Comparison of ENCODE assay signal across 17 cellular contexts in the genomic region with DNA sequence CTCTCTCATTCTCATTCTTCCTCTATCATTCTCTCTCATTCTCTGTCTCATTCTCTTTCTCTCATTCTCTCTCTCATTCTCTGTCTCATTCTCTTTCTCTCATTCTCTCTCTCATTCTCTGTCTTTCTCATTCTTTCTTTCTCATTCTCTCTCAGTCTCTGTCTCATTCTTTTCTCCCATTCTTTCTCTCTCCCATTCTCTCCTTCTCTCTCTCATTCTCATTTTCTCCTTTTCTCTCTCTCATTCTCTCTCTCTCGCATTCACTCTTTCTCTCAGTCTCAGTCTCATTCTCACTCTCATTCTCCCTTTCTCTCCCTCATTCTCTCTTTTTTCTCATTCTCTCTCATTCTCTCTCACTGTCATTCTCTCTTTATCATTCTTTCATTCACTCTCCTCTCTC.
A peak's percentile ranks its signal among the peaks of the same experiment; 100 is the strongest.
DNase-seq lines count a peak whose midpoint lies in the region; ATAC-seq and TF ChIP-seq lines count a peak whose summit lies in the region.
"Had no signal": no experiment of that assay in that cellular context is flagged by ENCODE, and none has a peak within 500 bp of the region (broad histone marks: within the 10 kb centered on the region; RNA-seq: fewer than 3 reads in every experiment).

No MANE protein-coding gene starts in this region.

- H3K27ac Mint-ChIP-seq in activated CD8-positive, alpha-beta T cell treated with anti-CD3 and anti-CD28 coated beads for 36 hours, result no peak overlapping the region
- no peak overlapping the region for H3K27ac Mint-ChIP-seq in activated CD8-positive, alpha-beta T cell treated with anti-CD3 and anti-CD28 coated beads, Interleukin-2, amount 10 ng/mL, durations not matched to agents 7 days and 5 days
- no peak overlapping the region for H3K27ac Mint-ChIP-seq in GM23338
- no peak overlapping the region for H3K27ac Mint-ChIP-seq in activated B cell treated with CpG ODN at 0.5 μM for 24 hours

- H2BK120ac ChIP-seq in mesendoderm (ENCODE audit: low read depth, low read length), result no peak overlapping the region

- no peaks in the 10 kb centered on the region for H3K27me3 ChIP-seq in GM23338 (ENCODE audit: insufficient read depth)
- no peaks in the 10 kb centered on the region for H3K27me3 ChIP-seq in mesendoderm (ENCODE audit: insufficient read depth, low read length, poor library complexity)
- H3K27me3 ChIP-seq: BLaER1 had no signal

- H3K4ac ChIP-seq in mesendoderm (ENCODE audit: low read depth, low read length), result no peak overlapping the region

- intact Hi-C loops in activated CD8-positive, alpha-beta T cell treated with anti-CD3 and anti-CD28 coated beads for 36 hours (cut with micrococcal nuclease), result no loop called here
- intact Hi-C loops in activated B cell treated with CpG ODN at 0.5 μM for 24 hours (cut with micrococcal nuclease), result no loop called here

- POLR2A ChIA-PET in activated CD8-positive, alpha-beta T cell treated with anti-CD3 and anti-CD28 coated beads for 36 hours (lab: Charles Lee), result no interaction called here
- POLR2A ChIA-PET in activated CD8-positive, alpha-beta T cell treated with anti-CD3 and anti-CD28 coated beads, Interleukin-2, amount 10 ng/mL, durations not matched to agents 7 days and 5 days (lab: Charles Lee), result no interaction called here
- POLR2A ChIA-PET in activated B cell treated with CpG ODN at 0.5 μM for 24 hours (lab: Charles Lee), result no interaction called here

- H2AFZ ChIP-seq in GM23338, result no peak overlapping the region
- H2AFZ ChIP-seq: GM23248 had no signal

- peaks cover 12% of the 10 kb centered on the region for H3K27me3 Mint-ChIP-seq in activated CD8-positive, alpha-beta T cell treated with anti-CD3 and anti-CD28 coated beads for 36 hours
- peaks cover 6% of the 10 kb centered on the region for H3K27me3 Mint-ChIP-seq in activated CD8-positive, alpha-beta T cell treated with anti-CD3 and anti-CD28 coated beads, Interleukin-2, amount 10 ng/mL, durations not matched to agents 7 days and 5 days (ENCODE audit: low read depth)
- peaks cover 10% of the 10 kb centered on the region for H3K27me3 Mint-ChIP-seq in GM23338 (ENCODE audit: insufficient read depth, low read depth, poor library complexity)
- H3K27me3 Mint-ChIP-seq in activated B cell treated with CpG ODN at 0.5 μM for 24 hours, result no peaks in the 10 kb centered on the region

- H3K9me2 ChIP-seq in GM23338 (ENCODE audit: insufficient read depth), result no peaks in the 10 kb centered on the region

- H2AK5ac ChIP-seq in mesendoderm (ENCODE audit: low read length), result no peak overlapping the region

- no peak overlapping the region for H3K4me3 Mint-ChIP-seq in activated CD8-positive, alpha-beta T cell treated with anti-CD3 and anti-CD28 coated beads for 36 hours
- H3K4me3 Mint-ChIP-seq in activated CD8-positive, alpha-beta T cell treated with anti-CD3 and anti-CD28 coated beads, Interleukin-2, amount 10 ng/mL, durations not matched to agents 7 days and 5 days, result no peak overlapping the region
- H3K4me3 Mint-ChIP-seq in GM23338 (no peak overlapping the region; the same call in 2 of the 3 replicates), activated B cell treated with CpG ODN at 0.5 μM for 24 hours (no peak overlapping the region)

- no peaks in the 10 kb centered on the region for H3F3A ChIP-seq in GM23338 (replicated peaks; ENCODE audit: low read depth)

- H3K4me3 ChIP-seq in GM23338, result no peak overlapping the region
- no peak overlapping the region for H3K4me3 ChIP-seq in mesendoderm (ENCODE audit: low read length)
- H3K4me3 ChIP-seq: A549, BLaER1, GM23248, K562 had no signal

- peaks cover 41% of the 10 kb centered on the region for H3K4me1 ChIP-seq in GM23338 (ENCODE audit: insufficient read depth)
- H3K4me1 ChIP-seq in mesendoderm (ENCODE audit: control insufficient read depth, low read depth, low read length), result peaks cover 9% of the 10 kb centered on the region
- H3K4me1 ChIP-seq: A549, BLaER1, Caco-2 had no signal

- no peak overlapping the region for H3K18ac ChIP-seq in mesendoderm (ENCODE audit: low read length)

- H3K4me2 ChIP-seq in GM23338, result peak overlapping the region; percentile 47; the same call in 1 of the 2 replicates
- H3K4me2 ChIP-seq in mesendoderm (ENCODE audit: low read length), result no peak overlapping the region
- H3K4me2 ChIP-seq: A549, BLaER1 had no signal

- no peaks in the 10 kb centered on the region for H3K79me2 ChIP-seq in GM23338 (replicated peaks; ENCODE audit: insufficient read depth)
- H3K79me2 ChIP-seq in mesendoderm (ENCODE audit: control insufficient read depth, insufficient read depth, low read length), result no peaks in the 10 kb centered on the region

- no peaks in the 10 kb centered on the region for H4K20me1 ChIP-seq in GM23338 (replicated peaks; ENCODE audit: insufficient read depth)
- H4K20me1 ChIP-seq: BLaER1 had no signal

- H2BK5ac ChIP-seq in mesendoderm (ENCODE audit: low read length), result no peak overlapping the region

- TF ChIP-seq CTCF in activated CD8-positive, alpha-beta T cell treated with anti-CD3 and anti-CD28 coated beads for 36 hours (IDR thresholded peaks at IDR 0.05), result peak; percentile 29
- no peak for TF ChIP-seq CTCF in GM23338 (conservative IDR thresholded peaks at IDR 0.05; ENCODE audit: low read depth in 2 of 2)
- peak; percentile 56 for TF ChIP-seq CTCF in activated B cell treated with CpG ODN at 0.5 μM for 24 hours (IDR thresholded peaks at IDR 0.05)

- no peak overlapping the region for H3K9ac ChIP-seq in mesendoderm (ENCODE audit: low read length)
- H3K9ac ChIP-seq: BLaER1, GM23248 had no signal

- no peak overlapping the region for H4K8ac ChIP-seq in mesendoderm (ENCODE audit: low read depth, low read length)

- no peaks in the 10 kb centered on the region for H3K36me3 Mint-ChIP-seq in activated CD8-positive, alpha-beta T cell treated with anti-CD3 and anti-CD28 coated beads for 36 hours (ENCODE audit: low read depth)
- H3K36me3 Mint-ChIP-seq in activated CD8-positive, alpha-beta T cell treated with anti-CD3 and anti-CD28 coated beads, Interleukin-2, amount 10 ng/mL, durations not matched to agents 7 days and 5 days (ENCODE audit: low read depth), result no peaks in the 10 kb centered on the region
- H3K36me3 Mint-ChIP-seq in GM23338 (ENCODE audit: low read depth) (no peaks in the 10 kb centered on the region), activated B cell treated with CpG ODN at 0.5 μM for 24 hours (ENCODE audit: low read depth) (no peaks in the 10 kb centered on the region)

- DNase-seq in activated CD8-positive, alpha-beta T cell treated with anti-CD3 and anti-CD28 coated beads for 36 hours, result no peak
- no peak for DNase-seq in activated CD8-positive, alpha-beta T cell treated with anti-CD3 and anti-CD28 coated beads, Interleukin-2, amount 10 ng/mL, durations not matched to agents 7 days and 5 days
- DNase-seq in GM23338 (ENCODE audit: low spot score) (no peak), activated B cell treated with CpG ODN at 0.5 μM for 24 hours (no peak), mesendoderm (no peak), putamen (ENCODE audit: low spot score) (no peak), NCI-H526 treated with DMSO at 0.1 percent for 48 hours (lab: John Stamatoyannopoulos, UW) (no peak)
- DNase-seq: AML-193, Caco-2, GM23248, IMR-90 had no signal

- no peaks in the 10 kb centered on the region for H3K79me1 ChIP-seq in mesendoderm (ENCODE audit: low read length)

- no peaks in the 10 kb centered on the region for H3K9me3 Mint-ChIP-seq in activated CD8-positive, alpha-beta T cell treated with anti-CD3 and anti-CD28 coated beads for 36 hours
- H3K9me3 Mint-ChIP-seq in activated CD8-positive, alpha-beta T cell treated with anti-CD3 and anti-CD28 coated beads, Interleukin-2, amount 10 ng/mL, durations not matched to agents 7 days and 5 days (ENCODE audit: insufficient read depth), result no peaks in the 10 kb centered on the region
- H3K9me3 Mint-ChIP-seq in GM23338, result no peaks in the 10 kb centered on the region
- H3K9me3 Mint-ChIP-seq in activated B cell treated with CpG ODN at 0.5 μM for 24 hours, result peaks cover 12% of the 10 kb centered on the region

- no peaks in the 10 kb centered on the region for H3K36me3 ChIP-seq in GM23338 (ENCODE audit: insufficient read depth)
- H3K36me3 ChIP-seq in mesendoderm (ENCODE audit: control insufficient read depth, insufficient read depth, low read length), result no peaks in the 10 kb centered on the region
- H3K36me3 ChIP-seq: BLaER1 had no signal

- no peak overlapping the region for H4K5ac ChIP-seq in mesendoderm (ENCODE audit: low read length)

- H3K27ac ChIP-seq in GM23338 (ENCODE audit: low read depth) (no peak overlapping the region), mesendoderm (ENCODE audit: low read depth, low read length) (peak overlapping the region; percentile 82)
- H3K27ac ChIP-seq: 22Rv1, A549, BLaER1, GM23248, HL-60 had no signal

- H3K4me1 Mint-ChIP-seq in activated CD8-positive, alpha-beta T cell treated with anti-CD3 and anti-CD28 coated beads for 36 hours (ENCODE audit: low read depth), result no peaks in the 10 kb centered on the region
- no peaks in the 10 kb centered on the region for H3K4me1 Mint-ChIP-seq in activated CD8-positive, alpha-beta T cell treated with anti-CD3 and anti-CD28 coated beads, Interleukin-2, amount 10 ng/mL, durations not matched to agents 7 days and 5 days (ENCODE audit: low read depth)
- peaks cover 48% of the 10 kb centered on the region for H3K4me1 Mint-ChIP-seq in GM23338
- no peaks in the 10 kb centered on the region for H3K4me1 Mint-ChIP-seq in activated B cell treated with CpG ODN at 0.5 μM for 24 hours

- no peak overlapping the region for H2BK15ac ChIP-seq in mesendoderm (replicated peaks; ENCODE audit: low read depth)

- H3K23ac ChIP-seq in mesendoderm (ENCODE audit: low read length), result no peak overlapping the region

- 100% methylated on average over 1 of the region's 1 CpG for WGBS in mesendoderm (ENCODE audit: extremely low coverage, insufficient coverage, low lambda C conversion rate)

- H3K56ac ChIP-seq in mesendoderm (ENCODE audit: low read length), result peak overlapping the region; percentile 40

- CTCF ChIA-PET in activated CD8-positive, alpha-beta T cell treated with anti-CD3 and anti-CD28 coated beads for 36 hours (lab: Charles Lee), result no interaction called here
- CTCF ChIA-PET in activated CD8-positive, alpha-beta T cell treated with anti-CD3 and anti-CD28 coated beads, Interleukin-2, amount 10 ng/mL, durations not matched to agents 7 days and 5 days (lab: Charles Lee), result no interaction called here
- CTCF ChIA-PET in activated B cell treated with CpG ODN at 0.5 μM for 24 hours (lab: Charles Lee), result no interaction called here

- no peak for ATAC-seq in activated CD8-positive, alpha-beta T cell treated with anti-CD3 and anti-CD28 coated beads for 36 hours
- no peak for ATAC-seq in activated CD8-positive, alpha-beta T cell treated with anti-CD3 and anti-CD28 coated beads, Interleukin-2, amount 10 ng/mL, durations not matched to agents 7 days and 5 days
- ATAC-seq in GM23338 (no peak), activated B cell treated with CpG ODN at 0.5 μM for 24 hours (ENCODE audit: low read depth) (no peak), GM18861 (IDR thresholded peaks at IDR 0.05; ENCODE audit: unreplicated experiment) (no peak)
- ATAC-seq: A549, K562 had no signal

TF ChIP-seq in GM23338, 12 proteins besides CTCF, POLR2A, EP300 and RAD21 (continues in another document):
- TF ChIP-seq JUNB (IDR thresholded peaks at IDR 0.05; ENCODE audit: unreplicated experiment) (no peak), ZNF114 (CRISPR knock-in tag; IDR thresholded peaks at IDR 0.05) (no peak), STAT1 (IDR thresholded peaks at IDR 0.05; ENCODE audit: unreplicated experiment) (no peak)

Comparison
In these comparisons a context has a peak if more than half of its experiments do, and no peak if none do; other contexts are left out.
1. CTCF ChIP-seq: peak in activated CD8-positive, alpha-beta T cell treated with anti-CD3 and anti-CD28 coated beads for 36 hours (single experiment) and activated B cell treated with CpG ODN at 0.5 μM for 24 hours (single experiment); none in GM23338 (0 of 2).